8 cellular contexts compared by ENCODE assay signal in genomic region chr19:664913-665443, GRCh38. TPM values are rescaled to one million over a fixed set of nuclear protein-coding genes. Genes with fewer than 3 reads are reported as not detected.
DNase-seq lines count a peak whose midpoint lies in the region; ATAC-seq and TF ChIP-seq lines count a peak whose summit lies in the region.

No MANE protein-coding gene starts in this region.

- H3K27me3 ChIP-seq in BLaER1 treated with 17β-estradiol and CSF1 and Interleukin-3, amounts not matched to agents 10 nM and 100 nM = no peaks in the 10 kb centered on the region

- ATAC-seq in mucosa of descending colon (peak; percentile 19), HG03521 (IDR thresholded peaks at IDR 0.05; ENCODE audit: unreplicated experiment) (no peak)

- H3K36me3 ChIP-seq in BLaER1 treated with 17β-estradiol and CSF1 and Interleukin-3, amounts not matched to agents 10 nM and 100 nM = peaks cover 0 to 12% (median 0%) of the 10 kb centered on the region in 11 experiments; a peak in 5 of 22 replicates
- no peaks in the 10 kb centered on the region for H3K36me3 ChIP-seq in mucosa of descending colon (ENCODE audit: low read depth)

- peaks cover 8 to 29% (median 14%) of the 10 kb centered on the region in 11 experiments; a peak in 17 of 22 replicates for H3K9me3 ChIP-seq in BLaER1 treated with 17β-estradiol and CSF1 and Interleukin-3, amounts not matched to agents 10 nM and 100 nM (replicated peaks in 1 of 11)
- H3K9me3 ChIP-seq in mucosa of descending colon = no peaks in the 10 kb centered on the region

- H3K27ac Mint-ChIP-seq in endothelial cell (ENCODE audit: unreplicated experiment) = no peak overlapping the region

- no peaks in the 10 kb centered on the region for H3K9me3 Mint-ChIP-seq in endothelial cell (ENCODE audit: unreplicated experiment)

- H4K20me1 ChIP-seq in BLaER1 treated with 17β-estradiol and CSF1 and Interleukin-3, amounts not matched to agents 10 nM and 100 nM = peaks cover 22 to 30% (median 29%) of the 10 kb centered on the region in 11 experiments

- peaks cover 8% of the 10 kb centered on the region for H3K36me3 Mint-ChIP-seq in endothelial cell (ENCODE audit: low read depth, unreplicated experiment)

- H3K27ac ChIP-seq in BLaER1 treated with 17β-estradiol and CSF1 and Interleukin-3, amounts not matched to agents 10 nM and 100 nM = peak overlapping the region in 4 of 11 experiments; percentile 81 to 97 (median 90); a peak in 5 of 22 replicates

- peaks cover 8% of the 10 kb centered on the region for H3K4me1 Mint-ChIP-seq in endothelial cell (ENCODE audit: unreplicated experiment)

- H3K4me2 ChIP-seq in BLaER1 treated with 17β-estradiol and CSF1 and Interleukin-3, amounts not matched to agents 10 nM and 100 nM = peak overlapping the region; percentile 86 to 99 (median 95)

- peaks cover 20% of the 10 kb centered on the region for H3K27me3 Mint-ChIP-seq in endothelial cell (ENCODE audit: unreplicated experiment)

- DNase-seq in HT1080 (ENCODE audit: low read depth) (peak; percentile 63), NOMO-1 treated with DMSO at 0.1 percent for 48 hours (lab: John Stamatoyannopoulos, UW; ENCODE audit: unreplicated experiment) (peak; percentile 54), endothelial cell (ENCODE audit: low spot score) (peak; percentile 96), mucosa of descending colon (peak; percentile 82 to 89 (median 88))
- peak; percentile 83 for DNase-seq in activated CD8-positive, alpha-beta memory T cell treated with anti-CD3 and anti-CD28 coated beads, Interleukin-2, amount 50 U/mL, for 4 hours
- peak; percentile 57 to 64 for DNase-seq in stimulated activated CD8-positive, alpha-beta memory T cell treated with anti-CD3 and anti-CD28 coated beads, Interleukin-4, amount 100 ng/mL, for 1 hour (ENCODE audit: low read depth in 2 of 2, low spot score in 1 of 2)

- intact Hi-C loops in mucosa of descending colon (cut with DNase I, micrococcal nuclease) = loop anchor here (5.0 kb wide), 1 partner anchor 67 kb away; no protein-coding TSS in a partner anchor

- peak overlapping the region in 3 of 10 experiments; percentile 19 to 48 (median 25); a peak in 4 of 20 replicates for H3K4me3 ChIP-seq in BLaER1 treated with 17β-estradiol and CSF1 and Interleukin-3, amounts not matched to agents 10 nM and 100 nM
- H3K4me3 ChIP-seq in mucosa of descending colon = no peak overlapping the region

- H3K4me1 ChIP-seq in BLaER1 treated with 17β-estradiol and CSF1 and Interleukin-3, amounts not matched to agents 10 nM and 100 nM = peaks cover 35 to 54% (median 48%) of the 10 kb centered on the region in 10 experiments
- peaks cover 22% of the 10 kb centered on the region for H3K4me1 ChIP-seq in mucosa of descending colon (ENCODE audit: low read depth)

- no peak overlapping the region for H3K4me3 Mint-ChIP-seq in endothelial cell (ENCODE audit: unreplicated experiment)

- peak overlapping the region in 6 of 11 experiments; percentile 7 to 99 (median 66); a peak in 6 of 22 replicates for H3K9ac ChIP-seq in BLaER1 treated with 17β-estradiol and CSF1 and Interleukin-3, amounts not matched to agents 10 nM and 100 nM

- TF ChIP-seq CTCF in endothelial cell (IDR thresholded peaks at IDR 0.05; ENCODE audit: unreplicated experiment) (peak; percentile 91), mucosa of descending colon (IDR thresholded peaks at IDR 0.05) (peak; percentile 90)

RNA-seq across cellular contexts. Expression of gene RNF126, which starts 2.0 kb away (rescaled TPM):
- total RNA-seq in HT1080 (2014; rRNA removed; shearing (Covaris generic)) = 86.5 and 130 TPM in 2 replicates
- 68.4 and 88.8 TPM in 2 replicates for polyA plus RNA-seq in HT1080 (2015; cell fraction: cytosol; rRNA removed)
- 60.5 and 61.1 TPM in 2 replicates for polyA plus RNA-seq in HT1080 (2015; cell fraction: nucleus; rRNA removed)
- total RNA-seq in endothelial cell (ENCODE audit: unreplicated experiment) = 41.7 TPM
- 10 to 100 TPM; 47.5 to 69.1 (median 62.0) TPM for total RNA-seq in mucosa of descending colon

RNA-seq across cellular contexts. Expression of gene FSTL3, which starts 11.2 kb away (rescaled TPM):
- 14.5 and 19.7 TPM in 2 replicates for total RNA-seq in HT1080 (2014; rRNA removed; shearing (Covaris generic))
- polyA plus RNA-seq in HT1080 (2015; cell fraction: cytosol; rRNA removed) = 51.0 and 52.3 TPM in 2 replicates
- 71.6 and 81.5 TPM in 2 replicates for polyA plus RNA-seq in HT1080 (2015; cell fraction: nucleus; rRNA removed)
- total RNA-seq in endothelial cell (ENCODE audit: unreplicated experiment) (6.5 TPM), mucosa of descending colon (10 to 100 TPM in 2 of 3 donors, 1 to 10 TPM in 1; 2.6 to 25.0 (median 12.8) TPM)

RNA-seq across cellular contexts. Expression of gene FGF22, which starts 25.3 kb away (rescaled TPM):
- total RNA-seq in HT1080 (2014; rRNA removed; shearing (Covaris generic)) = not detected in 2 replicates
- 0.06 TPM in 1 of 2 replicates, not detected in the other for polyA plus RNA-seq in HT1080 (2015; cell fraction: cytosol; rRNA removed)
- polyA plus RNA-seq in HT1080 (2015; cell fraction: nucleus; rRNA removed) = not detected in 2 replicates
- total RNA-seq in endothelial cell (ENCODE audit: unreplicated experiment) (not detected), mucosa of descending colon (under 1 TPM in 2 of 3 donors, not detected in 1; 0.23 to 0.82 TPM)

RNA-seq across cellular contexts. Expression of gene PRSS57, which starts 30.3 kb away (rescaled TPM):
- total RNA-seq in HT1080 (2014; rRNA removed; shearing (Covaris generic)) = not detected in 2 replicates
- polyA plus RNA-seq in HT1080 (2015; cell fraction: cytosol; rRNA removed) = not detected in 2 replicates
- polyA plus RNA-seq in HT1080 (2015; cell fraction: nucleus; rRNA removed) = not detected in 2 replicates
- total RNA-seq in endothelial cell (ENCODE audit: unreplicated experiment) = not detected
- total RNA-seq in mucosa of descending colon = not detected

RNA-seq across cellular contexts. Expression of gene POLRMT, which starts 31.6 kb away (rescaled TPM):
- 86.9 and 100 TPM in 2 replicates for total RNA-seq in HT1080 (2014; rRNA removed; shearing (Covaris generic))
- 40.1 and 41.5 TPM in 2 replicates for polyA plus RNA-seq in HT1080 (2015; cell fraction: cytosol; rRNA removed)
- polyA plus RNA-seq in HT1080 (2015; cell fraction: nucleus; rRNA removed) = 131 and 150 TPM in 2 replicates
- total RNA-seq in endothelial cell (ENCODE audit: unreplicated experiment) (53.6 TPM), mucosa of descending colon (10 to 100 TPM; 48.3 to 61.1 (median 51.1) TPM)
